1 cellular context compared by ENCODE assay signal in the genomic region with DNA sequence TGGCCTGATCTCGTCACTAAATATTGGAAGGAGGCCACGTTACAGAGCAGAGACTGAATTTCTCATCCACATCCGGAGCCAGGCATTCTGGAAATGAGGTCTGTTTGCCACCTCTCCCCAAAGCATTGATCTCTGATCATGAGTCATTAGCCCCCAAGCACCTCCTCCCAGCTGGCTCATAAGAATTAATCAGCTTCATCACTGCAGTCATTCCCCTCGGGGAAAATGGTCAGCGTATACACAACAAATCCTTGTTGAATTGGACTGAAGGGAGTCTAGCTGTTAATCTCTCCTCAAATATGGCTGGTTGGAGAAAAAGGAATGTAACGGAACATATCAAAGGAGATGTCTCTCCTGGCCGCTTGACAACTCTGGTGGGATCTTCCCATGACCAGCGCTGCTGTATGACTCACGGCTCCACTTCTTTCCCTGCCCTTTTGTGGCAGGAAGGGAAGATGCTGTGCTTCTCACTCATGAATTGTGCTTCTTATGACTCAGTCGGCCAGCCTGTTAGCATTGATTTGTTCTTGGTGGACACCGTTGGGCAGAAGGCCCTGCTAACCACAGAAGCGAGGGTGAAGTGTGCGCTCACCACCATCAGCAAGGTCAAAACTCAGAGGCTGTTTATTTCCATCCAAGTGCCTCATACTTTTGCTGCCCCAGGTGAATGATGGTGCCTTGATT.
TF ChIP-seq lines count a peak whose summit lies in the region.

No MANE protein-coding gene starts in this region.

TF ChIP-seq in WTC11, 78 proteins besides CTCF, POLR2A, EP300 and RAD21 (continued from another document):
- TF ChIP-seq, protein P1, sequence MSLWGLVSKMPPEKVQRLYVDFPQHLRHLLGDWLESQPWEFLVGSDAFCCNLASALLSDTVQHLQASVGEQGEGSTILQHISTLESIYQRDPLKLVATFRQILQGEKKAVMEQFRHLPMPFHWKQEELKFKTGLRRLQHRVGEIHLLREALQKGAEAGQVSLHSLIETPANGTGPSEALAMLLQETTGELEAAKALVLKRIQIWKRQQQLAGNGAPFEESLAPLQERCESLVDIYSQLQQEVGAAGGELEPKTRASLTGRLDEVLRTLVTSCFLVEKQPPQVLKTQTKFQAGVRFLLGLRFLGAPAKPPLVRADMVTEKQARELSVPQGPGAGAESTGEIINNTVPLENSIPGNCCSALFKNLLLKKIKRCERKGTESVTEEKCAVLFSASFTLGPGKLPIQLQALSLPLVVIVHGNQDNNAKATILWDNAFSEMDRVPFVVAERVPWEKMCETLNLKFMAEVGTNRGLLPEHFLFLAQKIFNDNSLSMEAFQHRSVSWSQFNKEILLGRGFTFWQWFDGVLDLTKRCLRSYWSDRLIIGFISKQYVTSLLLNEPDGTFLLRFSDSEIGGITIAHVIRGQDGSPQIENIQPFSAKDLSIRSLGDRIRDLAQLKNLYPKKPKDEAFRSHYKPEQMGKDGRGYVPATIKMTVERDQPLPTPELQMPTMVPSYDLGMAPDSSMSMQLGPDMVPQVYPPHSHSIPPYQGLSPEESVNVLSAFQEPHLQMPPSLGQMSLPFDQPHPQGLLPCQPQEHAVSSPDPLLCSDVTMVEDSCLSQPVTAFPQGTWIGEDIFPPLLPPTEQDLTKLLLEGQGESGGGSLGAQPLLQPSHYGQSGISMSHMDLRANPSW (CRISPR knock-in tag; conservative IDR thresholded peaks at IDR 0.05; ENCODE audit: low read depth): no peak
- TF ChIP-seq GRHL2 (CRISPR knock-in tag; IDR thresholded peaks at IDR 0.05; ENCODE audit: insufficient replicate concordance, severe bottlenecking) (no peak), GTF2I (CRISPR knock-in tag; conservative IDR thresholded peaks at IDR 0.05) (no peak), TCF7 (CRISPR knock-in tag; IDR thresholded peaks at IDR 0.05; ENCODE audit: low read depth) (no peak), CREB1 (CRISPR knock-in tag; IDR thresholded peaks at IDR 0.05) (no peak)
- TF ChIP-seq, protein P2, sequence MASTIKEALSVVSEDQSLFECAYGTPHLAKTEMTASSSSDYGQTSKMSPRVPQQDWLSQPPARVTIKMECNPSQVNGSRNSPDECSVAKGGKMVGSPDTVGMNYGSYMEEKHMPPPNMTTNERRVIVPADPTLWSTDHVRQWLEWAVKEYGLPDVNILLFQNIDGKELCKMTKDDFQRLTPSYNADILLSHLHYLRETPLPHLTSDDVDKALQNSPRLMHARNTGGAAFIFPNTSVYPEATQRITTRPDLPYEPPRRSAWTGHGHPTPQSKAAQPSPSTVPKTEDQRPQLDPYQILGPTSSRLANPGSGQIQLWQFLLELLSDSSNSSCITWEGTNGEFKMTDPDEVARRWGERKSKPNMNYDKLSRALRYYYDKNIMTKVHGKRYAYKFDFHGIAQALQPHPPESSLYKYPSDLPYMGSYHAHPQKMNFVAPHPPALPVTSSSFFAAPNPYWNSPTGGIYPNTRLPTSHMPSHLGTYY (CRISPR knock-in tag; IDR thresholded peaks at IDR 0.05): no peak
- TF ChIP-seq, protein P3, sequence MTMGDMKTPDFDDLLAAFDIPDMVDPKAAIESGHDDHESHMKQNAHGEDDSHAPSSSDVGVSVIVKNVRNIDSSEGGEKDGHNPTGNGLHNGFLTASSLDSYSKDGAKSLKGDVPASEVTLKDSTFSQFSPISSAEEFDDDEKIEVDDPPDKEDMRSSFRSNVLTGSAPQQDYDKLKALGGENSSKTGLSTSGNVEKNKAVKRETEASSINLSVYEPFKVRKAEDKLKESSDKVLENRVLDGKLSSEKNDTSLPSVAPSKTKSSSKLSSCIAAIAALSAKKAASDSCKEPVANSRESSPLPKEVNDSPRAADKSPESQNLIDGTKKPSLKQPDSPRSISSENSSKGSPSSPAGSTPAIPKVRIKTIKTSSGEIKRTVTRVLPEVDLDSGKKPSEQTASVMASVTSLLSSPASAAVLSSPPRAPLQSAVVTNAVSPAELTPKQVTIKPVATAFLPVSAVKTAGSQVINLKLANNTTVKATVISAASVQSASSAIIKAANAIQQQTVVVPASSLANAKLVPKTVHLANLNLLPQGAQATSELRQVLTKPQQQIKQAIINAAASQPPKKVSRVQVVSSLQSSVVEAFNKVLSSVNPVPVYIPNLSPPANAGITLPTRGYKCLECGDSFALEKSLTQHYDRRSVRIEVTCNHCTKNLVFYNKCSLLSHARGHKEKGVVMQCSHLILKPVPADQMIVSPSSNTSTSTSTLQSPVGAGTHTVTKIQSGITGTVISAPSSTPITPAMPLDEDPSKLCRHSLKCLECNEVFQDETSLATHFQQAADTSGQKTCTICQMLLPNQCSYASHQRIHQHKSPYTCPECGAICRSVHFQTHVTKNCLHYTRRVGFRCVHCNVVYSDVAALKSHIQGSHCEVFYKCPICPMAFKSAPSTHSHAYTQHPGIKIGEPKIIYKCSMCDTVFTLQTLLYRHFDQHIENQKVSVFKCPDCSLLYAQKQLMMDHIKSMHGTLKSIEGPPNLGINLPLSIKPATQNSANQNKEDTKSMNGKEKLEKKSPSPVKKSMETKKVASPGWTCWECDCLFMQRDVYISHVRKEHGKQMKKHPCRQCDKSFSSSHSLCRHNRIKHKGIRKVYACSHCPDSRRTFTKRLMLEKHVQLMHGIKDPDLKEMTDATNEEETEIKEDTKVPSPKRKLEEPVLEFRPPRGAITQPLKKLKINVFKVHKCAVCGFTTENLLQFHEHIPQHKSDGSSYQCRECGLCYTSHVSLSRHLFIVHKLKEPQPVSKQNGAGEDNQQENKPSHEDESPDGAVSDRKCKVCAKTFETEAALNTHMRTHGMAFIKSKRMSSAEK (CRISPR knock-in tag; IDR thresholded peaks at IDR 0.05; ENCODE audit: borderline replicate concordance): no peak
- TF ChIP-seq, protein P4, sequence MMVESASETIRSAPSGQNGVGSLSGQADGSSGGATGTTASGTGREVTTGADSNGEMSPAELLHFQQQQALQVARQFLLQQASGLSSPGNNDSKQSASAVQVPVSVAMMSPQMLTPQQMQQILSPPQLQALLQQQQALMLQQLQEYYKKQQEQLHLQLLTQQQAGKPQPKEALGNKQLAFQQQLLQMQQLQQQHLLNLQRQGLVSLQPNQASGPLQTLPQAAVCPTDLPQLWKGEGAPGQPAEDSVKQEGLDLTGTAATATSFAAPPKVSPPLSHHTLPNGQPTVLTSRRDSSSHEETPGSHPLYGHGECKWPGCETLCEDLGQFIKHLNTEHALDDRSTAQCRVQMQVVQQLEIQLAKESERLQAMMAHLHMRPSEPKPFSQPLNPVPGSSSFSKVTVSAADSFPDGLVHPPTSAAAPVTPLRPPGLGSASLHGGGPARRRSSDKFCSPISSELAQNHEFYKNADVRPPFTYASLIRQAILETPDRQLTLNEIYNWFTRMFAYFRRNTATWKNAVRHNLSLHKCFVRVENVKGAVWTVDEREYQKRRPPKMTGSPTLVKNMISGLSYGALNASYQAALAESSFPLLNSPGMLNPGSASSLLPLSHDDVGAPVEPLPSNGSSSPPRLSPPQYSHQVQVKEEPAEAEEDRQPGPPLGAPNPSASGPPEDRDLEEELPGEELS (CRISPR knock-in tag; IDR thresholded peaks at IDR 0.05): no peak
